ENCODE assay signal across 11 cellular contexts in the genomic region with DNA sequence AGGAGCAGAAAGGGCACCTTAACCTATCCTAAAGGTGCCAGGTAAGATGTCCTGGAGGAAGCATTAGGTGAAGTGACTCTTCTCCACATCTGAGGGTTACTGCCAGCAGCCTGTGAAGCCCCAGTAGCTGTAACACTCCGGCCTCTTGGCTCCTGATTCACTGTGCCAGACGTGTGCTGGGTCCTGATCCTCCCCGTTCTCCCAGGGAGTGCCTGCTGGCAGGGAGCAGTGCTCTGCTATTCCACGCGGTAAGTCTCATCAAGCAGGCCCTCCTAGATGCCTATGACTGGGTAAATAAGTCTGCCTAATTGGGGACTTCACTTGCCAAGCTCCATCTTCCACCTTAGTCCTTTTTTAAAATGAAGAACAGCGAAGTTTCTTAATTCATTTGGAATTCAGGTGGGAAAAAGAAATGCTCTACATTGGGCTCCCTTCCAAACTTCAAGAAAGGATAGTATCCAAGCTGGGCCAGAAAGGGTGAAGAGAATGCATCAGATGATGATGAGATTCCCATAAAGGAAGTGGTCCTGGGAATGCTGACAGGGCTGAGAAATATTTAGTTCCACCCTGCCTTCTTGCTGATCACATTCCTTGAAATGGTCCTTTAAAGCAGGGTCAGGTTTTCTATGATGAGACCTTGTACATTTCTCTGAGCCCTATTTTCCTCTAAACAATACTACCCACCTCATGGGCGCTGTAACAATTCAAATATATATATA.
DNase-seq lines count a peak whose midpoint lies in the region; ATAC-seq, FAIRE-seq and TF ChIP-seq lines count a peak whose summit lies in the region.
"Had no signal": no experiment of that assay in that cellular context is flagged by ENCODE, and none has a peak within 500 bp of the region (broad histone marks: within the 10 kb centered on the region; RNA-seq: fewer than 3 reads in every experiment).

No MANE protein-coding gene starts in this region.

- H3K27ac ChIP-seq in GM12878 (ENCODE audit: control insufficient read depth, insufficient read depth) (peak overlapping the region; percentile 87; the same call in 1 of the 2 replicates), thyroid gland (peak overlapping the region in 2 of 3 donors; percentile 57 to 77)

- ATAC-seq in GM12878 = no peak
- ATAC-seq in HG02678 (IDR thresholded peaks at IDR 0.05; ENCODE audit: unreplicated experiment) = no peak

- SMC1A ChIA-PET in GM12878 (lab: Charles Lee; ENCODE audit: uncharacterized antibody, unreplicated experiment) = interaction anchor here (0.6 to 3.2 kb wide), 20 partner anchors 8 to 239 kb away, joined by 3 to 12 read pairs (median 4); no protein-coding TSS in a partner anchor

- RAD21 ChIA-PET in GM12878 (lab: Charles Lee; ENCODE audit: unreplicated experiment) = interaction anchor here (0.8 to 1.9 kb wide), 17 partner anchors 20 to 306 kb away, joined by 3 to 9 read pairs (median 3); partner anchors contain the start of genes CCDC82 and JRKL

- H3K9me3 ChIP-seq in GM12878 (replicated peaks; ENCODE audit: control insufficient read depth, insufficient read depth, low read length) (no peaks in the 10 kb centered on the region), thyroid gland (no peaks in the 10 kb centered on the region)
- H3K9me3 ChIP-seq: ovary had no signal

- intact Hi-C loops in activated CD4-positive, alpha-beta memory T cell treated with anti-CD3 and anti-CD28 coated beads for 36 hours (cut with micrococcal nuclease) = no loop called here
- intact Hi-C loops in GM12878 (cut with micrococcal nuclease; ENCODE audit: unreplicated experiment) = no loop called here
- intact Hi-C loops in thyroid gland (cut with DNase I) = no loop called here
- intact Hi-C loops in CD14-positive monocyte (cut with micrococcal nuclease) = no loop called here

- H3K9me3 Mint-ChIP-seq in activated CD4-positive, alpha-beta memory T cell treated with anti-CD3 and anti-CD28 coated beads for 36 hours = no peaks in the 10 kb centered on the region
- H3K9me3 Mint-ChIP-seq in activated CD4-positive, alpha-beta memory T cell treated with anti-CD3 and anti-CD28 coated beads, Interleukin-2, amount 10 ng/mL, durations not matched to agents 7 days and 5 days = no peaks in the 10 kb centered on the region
- H3K9me3 Mint-ChIP-seq in CD14-positive monocyte = no peaks in the 10 kb centered on the region

- TF ChIP-seq CTCF in GM12878 (IDR thresholded peaks at IDR 0.05 in 2 of 3, conservative IDR thresholded peaks at IDR 0.05 in 1 of 3; ENCODE audit: control insufficient read depth in 2 of 3, extremely low read depth in 1 of 3, insufficient read depth in 1 of 3, low read depth in 3 of 3, low read length in 3 of 3) = no peak
- no peak for TF ChIP-seq CTCF in thyroid gland (IDR thresholded peaks at IDR 0.05)
- no peak for TF ChIP-seq CTCF in CD14-positive monocyte (IDR thresholded peaks at IDR 0.05)

- no TSS peak for BruUV-seq in GM12878 (replicated peaks; lab: Mats Ljungman, UMichigan)

- CTCF ChIA-PET in activated CD4-positive, alpha-beta memory T cell treated with anti-CD3 and anti-CD28 coated beads for 36 hours (lab: Charles Lee) = interaction anchor here (0.7 to 1.8 kb wide), 10 partner anchors 15 to 239 kb away, joined by 3 to 13 read pairs (median 4); partner anchors contain the start of gene MAML2
- CTCF ChIA-PET in activated CD4-positive, alpha-beta memory T cell treated with anti-CD3 and anti-CD28 coated beads, Interleukin-2, amount 10 ng/mL, durations not matched to agents 7 days and 5 days (lab: Charles Lee) = interaction anchor here (1.1 to 1.4 kb wide), 3 partner anchors 36 to 188 kb away, joined by 3 read pairs; partner anchors contain the start of gene MAML2
- CTCF ChIA-PET in GM12878 (lab: Yijun Ruan, JAX) = interaction anchor here (0.7 to 3.0 kb wide), 9 partner anchors 10 to 319 kb away, joined by 3 to 10 read pairs (median 5); partner anchors contain the start of gene MAML2

- H3K36me3 ChIP-seq in GM12878 (ENCODE audit: control insufficient read depth in 2 of 2, insufficient read depth in 2 of 2, low read length in 1 of 2) (no peaks in the 10 kb centered on the region; a peak in 1 of 4 replicates), thyroid gland (no peaks in the 10 kb centered on the region)
- H3K36me3 ChIP-seq: ovary had no signal

- no peak overlapping the region for H3K4me3 Mint-ChIP-seq in activated CD4-positive, alpha-beta memory T cell treated with anti-CD3 and anti-CD28 coated beads for 36 hours
- no peak overlapping the region for H3K4me3 Mint-ChIP-seq in activated CD4-positive, alpha-beta memory T cell treated with anti-CD3 and anti-CD28 coated beads, Interleukin-2, amount 10 ng/mL, durations not matched to agents 7 days and 5 days
- no peak overlapping the region for H3K4me3 Mint-ChIP-seq in CD14-positive monocyte

- H3K4me2 ChIP-seq in GM12878 (ENCODE audit: control insufficient read depth, insufficient read depth) = no peak overlapping the region

- in situ Hi-C loops in GM12878 (cut with MboI) = no loop called here

- no peak overlapping the region for H3K9ac ChIP-seq in GM12878 (ENCODE audit: control insufficient read depth, insufficient read depth, low read length)

- H3K27me3 Mint-ChIP-seq in activated CD4-positive, alpha-beta memory T cell treated with anti-CD3 and anti-CD28 coated beads for 36 hours = no peaks in the 10 kb centered on the region
- H3K27me3 Mint-ChIP-seq in activated CD4-positive, alpha-beta memory T cell treated with anti-CD3 and anti-CD28 coated beads, Interleukin-2, amount 10 ng/mL, durations not matched to agents 7 days and 5 days = no peaks in the 10 kb centered on the region
- peaks cover 0 to 3% (median 0%) of the 10 kb centered on the region in 3 donors for H3K27me3 Mint-ChIP-seq in CD14-positive monocyte (ENCODE audit: low read depth in 3 of 3)

- H2AFZ ChIP-seq in GM12878 (ENCODE audit: control insufficient read depth, low read depth, low read length) = no peak overlapping the region

- H3K27ac Mint-ChIP-seq in activated CD4-positive, alpha-beta memory T cell treated with anti-CD3 and anti-CD28 coated beads for 36 hours = peak overlapping the region; percentile 77
- H3K27ac Mint-ChIP-seq in activated CD4-positive, alpha-beta memory T cell treated with anti-CD3 and anti-CD28 coated beads, Interleukin-2, amount 10 ng/mL, durations not matched to agents 7 days and 5 days = no peak overlapping the region
- H3K27ac Mint-ChIP-seq in CD14-positive monocyte = peak overlapping the region in 3 of 7 donors; percentile 20 to 66 (median 51)

- peaks cover 61% of the 10 kb centered on the region for H3K4me1 Mint-ChIP-seq in activated CD4-positive, alpha-beta memory T cell treated with anti-CD3 and anti-CD28 coated beads for 36 hours (ENCODE audit: low read depth)
- peaks cover 46% of the 10 kb centered on the region for H3K4me1 Mint-ChIP-seq in activated CD4-positive, alpha-beta memory T cell treated with anti-CD3 and anti-CD28 coated beads, Interleukin-2, amount 10 ng/mL, durations not matched to agents 7 days and 5 days
- peaks cover 29% of the 10 kb centered on the region for H3K4me1 Mint-ChIP-seq in CD14-positive monocyte

- no peak for FAIRE-seq in GM12878 (lab: Jason Lieb, UNC)
- no peak for FAIRE-seq in H54 (lab: Jason Lieb, UNC)

- no peak for TF ChIP-seq RAD21 in GM12878 (IDR thresholded peaks at IDR 0.05; ENCODE audit: insufficient read depth, low read depth, low read length)

- WGBS in GM12878 (ENCODE audit: insufficient coverage, insufficient replicate concordance, low lambda C conversion rate, missing lambda C conversion rate) = 91% methylated on average over 7 of the region's 7 CpGs
- WGBS in thyroid gland, 2 donors = 65 to 78% methylated on average over 5 to 7 of the region's 7 CpGs

- H3K79me2 ChIP-seq in GM12878 (ENCODE audit: control insufficient read depth, insufficient read depth, low read length) = peaks cover 15% of the 10 kb centered on the region

- peaks cover 10% of the 10 kb centered on the region for H3K36me3 Mint-ChIP-seq in activated CD4-positive, alpha-beta memory T cell treated with anti-CD3 and anti-CD28 coated beads for 36 hours
- H3K36me3 Mint-ChIP-seq in activated CD4-positive, alpha-beta memory T cell treated with anti-CD3 and anti-CD28 coated beads, Interleukin-2, amount 10 ng/mL, durations not matched to agents 7 days and 5 days (ENCODE audit: low read depth) = peaks cover 7% of the 10 kb centered on the region
- peaks cover 3% of the 10 kb centered on the region in 2 donors for H3K36me3 Mint-ChIP-seq in CD14-positive monocyte

- no peak for TF ChIP-seq EP300 in GM12878 (IDR thresholded peaks at IDR 0.05; ENCODE audit: borderline replicate concordance in 1 of 2, control insufficient read depth in 1 of 2, low read depth in 2 of 2, low read length in 2 of 2)

- H3K4me3 ChIP-seq in GM12878 = no peak overlapping the region
- no peak overlapping the region for H3K4me3 ChIP-seq in thyroid gland (replicated peaks in 1 of 3)
- H3K4me3 ChIP-seq: ovary had no signal

- TF ChIP-seq POLR2A in GM12878 (IDR thresholded peaks at IDR 0.05; ENCODE audit: low read depth, low read length) (no peak), thyroid gland (IDR thresholded peaks at IDR 0.05) (no peak), H54 (IDR thresholded peaks at IDR 0.05; ENCODE audit: low read depth, low read length) (no peak)

- POLR2A ChIA-PET in activated CD4-positive, alpha-beta memory T cell treated with anti-CD3 and anti-CD28 coated beads for 36 hours (lab: Charles Lee) = interaction anchor here (0.8 to 1.5 kb wide), 2 partner anchors 34 to 185 kb away, joined by 3 to 7 read pairs; no protein-coding TSS in a partner anchor
- POLR2A ChIA-PET in activated CD4-positive, alpha-beta memory T cell treated with anti-CD3 and anti-CD28 coated beads, Interleukin-2, amount 10 ng/mL, durations not matched to agents 7 days and 5 days (lab: Charles Lee) = interaction anchor here (1.3 kb wide), 1 partner anchor 94 kb away, joined by 3 read pairs; no protein-coding TSS in a partner anchor
- POLR2A ChIA-PET in GM12878 (lab: Charles Lee) = interaction anchor here (0.7 to 1.5 kb wide), 4 partner anchors 13 to 42 kb away, joined by 3 to 6 read pairs (median 4); no protein-coding TSS in a partner anchor

- H3K27me3 ChIP-seq in GM12878 (replicated peaks in 1 of 2; ENCODE audit: control insufficient read depth in 2 of 2, insufficient read depth in 2 of 2, low read length in 1 of 2) = no peaks in the 10 kb centered on the region
- no peaks in the 10 kb centered on the region for H3K27me3 ChIP-seq in thyroid gland
- H3K27me3 ChIP-seq: ovary had no signal

- no peak for DNase-seq in activated CD4-positive, alpha-beta memory T cell treated with anti-CD3 and anti-CD28 coated beads for 36 hours
- DNase-seq in activated CD4-positive, alpha-beta memory T cell treated with anti-CD3 and anti-CD28 coated beads, Interleukin-2, amount 10 ng/mL, durations not matched to agents 7 days and 5 days = no peak
- no peak for DNase-seq in GM12878 (ENCODE audit: low read depth, low spot score)
- DNase-seq in kidney glomerular epithelial cell (lab: John Stamatoyannopoulos, UW) = peak; percentile 74
- peak; percentile 37 to 43 for DNase-seq in thyroid gland
- no peak for DNase-seq in H54 (ENCODE audit: insufficient read length, low spot score)
- no peak for DNase-seq in CD14-positive monocyte (ENCODE audit: low spot score)
- DNase-seq: central memory CD4-positive, alpha-beta T cell; SHP77 treated with DMSO at 0.1 percent for 48 hours had no signal

- H3K4me1 ChIP-seq in GM12878 (ENCODE audit: control insufficient read depth, insufficient read depth, low read length) = peaks cover 37% of the 10 kb centered on the region
- peaks cover 28 to 39% of the 10 kb centered on the region in 2 donors for H3K4me1 ChIP-seq in thyroid gland

- no peaks in the 10 kb centered on the region for H4K20me1 ChIP-seq in GM12878 (ENCODE audit: control insufficient read depth, insufficient read depth)

Comparison
In these comparisons a context has a peak if more than half of its experiments do, and no peak if none do; other contexts are left out.
1. DNase-seq: peak in kidney glomerular epithelial cell (single experiment) and thyroid gland (2 of 2); none in activated CD4-positive, alpha-beta memory T cell treated with anti-CD3 and anti-CD28 coated beads for 36 hours (single experiment), activated CD4-positive, alpha-beta memory T cell treated with anti-CD3 and anti-CD28 coated beads, Interleukin-2, amount 10 ng/mL, durations not matched to agents 7 days and 5 days (single experiment), GM12878 (single experiment), H54 (single experiment) and CD14-positive monocyte (single experiment).